Comparison of ENCODE assay signal across 13 cellular contexts in the genomic region with DNA sequence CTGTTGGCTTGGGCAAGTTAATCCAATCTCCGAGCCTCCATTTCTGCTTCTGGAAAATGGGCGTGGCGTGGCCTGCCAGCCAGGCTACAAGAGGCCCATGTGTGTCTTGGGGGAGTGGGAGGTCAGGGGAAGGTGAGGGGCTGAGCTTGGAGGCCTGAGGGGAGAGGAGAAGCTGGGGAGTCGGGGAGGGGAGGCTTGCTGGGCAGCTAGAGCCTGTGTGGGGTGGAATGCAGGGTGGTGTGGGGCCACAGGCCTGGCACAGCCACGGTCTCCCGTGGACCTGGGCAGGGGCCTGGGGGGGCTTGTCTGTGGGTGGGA. TPM values are rescaled to one million over a fixed set of nuclear protein-coding genes. Genes with fewer than 3 reads are reported as not detected.
DNase-seq lines count a peak whose midpoint lies in the region; ATAC-seq lines count a peak whose summit lies in the region.
"Had no signal": no experiment of that assay in that cellular context is flagged by ENCODE, and none has a peak within 500 bp of the region (broad histone marks: within the 10 kb centered on the region; RNA-seq: fewer than 3 reads in every experiment).

No MANE protein-coding gene starts in this region.

- H3K4me1 Mint-ChIP-seq in IgD-negative memory B cell = peaks cover 0 to 4% (median 0%) of the 10 kb centered on the region in 3 donors
- H3K4me1 Mint-ChIP-seq in effector memory CD8-positive, alpha-beta T cell (ENCODE audit: low read depth in 2 of 2) = peaks cover 4% of the 10 kb centered on the region in 2 donors
- H3K4me1 Mint-ChIP-seq: CD4-positive, alpha-beta memory T cell had no signal

- H3K36me3 Mint-ChIP-seq in activated naive CD4-positive, alpha-beta T cell treated with anti-CD3 and anti-CD28 coated beads, Interleukin-2, amount 50 U/mL, for 72 hours = no peaks in the 10 kb centered on the region
- H3K36me3 Mint-ChIP-seq in IgD-negative memory B cell = peaks cover 5% of the 10 kb centered on the region
- H3K36me3 Mint-ChIP-seq in effector memory CD8-positive, alpha-beta T cell (ENCODE audit: insufficient read depth) = peaks cover 66% of the 10 kb centered on the region

- DNase-seq in activated naive CD4-positive, alpha-beta T cell treated with anti-CD3 and anti-CD28 coated beads, Interleukin-2, amount 50 U/mL, for 72 hours (ENCODE audit: low spot score in 2 of 2) = no peak
- DNase-seq in activated naive CD4-positive, alpha-beta T cell (lab: John Stamatoyannopoulos, UW) = no peak
- DNase-seq in effector memory CD8-positive, alpha-beta T cell = no peak
- no peak for DNase-seq in amniotic stem cell (lab: John Stamatoyannopoulos, UW)
- DNase-seq in NCI-H510A (lab: John Stamatoyannopoulos, UW) = no peak
- no peak for DNase-seq in EL
- DNase-seq: ACHN; CD4-positive, alpha-beta memory T cell; DMS153; DMS79 treated with DMSO at 0.1 percent for 48 hours; GOT3 had no signal

- H3K4me3 Mint-ChIP-seq in IgD-negative memory B cell = peak overlapping the region in 1 of 4 donors; percentile 76
- no peak overlapping the region for H3K4me3 Mint-ChIP-seq in effector memory CD8-positive, alpha-beta T cell
- H3K4me3 Mint-ChIP-seq: CD4-positive, alpha-beta memory T cell had no signal

- H3K27me3 Mint-ChIP-seq in IgD-negative memory B cell = no peaks in the 10 kb centered on the region
- H3K27me3 Mint-ChIP-seq in effector memory CD8-positive, alpha-beta T cell = no peaks in the 10 kb centered on the region
- H3K27me3 Mint-ChIP-seq: CD4-positive, alpha-beta memory T cell had no signal

- H3K27ac Mint-ChIP-seq in activated naive CD4-positive, alpha-beta T cell treated with anti-CD3 and anti-CD28 coated beads, Interleukin-2, amount 50 U/mL, for 72 hours = peak overlapping the region; percentile 32 to 44
- peak overlapping the region; percentile 28 to 93 (median 53) for H3K27ac Mint-ChIP-seq in IgD-negative memory B cell
- H3K27ac Mint-ChIP-seq in effector memory CD8-positive, alpha-beta T cell = peak overlapping the region; percentile 53 to 56

- no peaks in the 10 kb centered on the region for H3K9me3 Mint-ChIP-seq in activated naive CD4-positive, alpha-beta T cell treated with anti-CD3 and anti-CD28 coated beads, Interleukin-2, amount 50 U/mL, for 72 hours
- no peaks in the 10 kb centered on the region for H3K9me3 Mint-ChIP-seq in IgD-negative memory B cell
- no peaks in the 10 kb centered on the region for H3K9me3 Mint-ChIP-seq in effector memory CD8-positive, alpha-beta T cell

- ATAC-seq in activated naive CD4-positive, alpha-beta T cell treated with anti-CD3 and anti-CD28 coated beads, Interleukin-2, amount 50 U/mL, for 72 hours = no peak
- no peak for ATAC-seq in effector memory CD8-positive, alpha-beta T cell (replicated peaks)

RNA-seq across cellular contexts. Expression of a gene that starts 14.6 kb away (rescaled TPM):
- total RNA-seq in activated naive CD4-positive, alpha-beta T cell treated with anti-CD3 and anti-CD28 coated beads, Interleukin-2, amount 50 U/mL, for 72 hours = 1 to 10 TPM; 6.7 to 7.2 TPM
- 12.7 TPM for polyA plus RNA-seq in IgD-negative memory B cell

RNA-seq across cellular contexts. Expression of a gene that starts 14.8 kb away (rescaled TPM):
- 10 to 100 TPM; 42.9 to 50.2 TPM for total RNA-seq in activated naive CD4-positive, alpha-beta T cell treated with anti-CD3 and anti-CD28 coated beads, Interleukin-2, amount 50 U/mL, for 72 hours
- polyA plus RNA-seq in IgD-negative memory B cell = 87.9 TPM

RNA-seq across cellular contexts. Expression of a gene that starts 38.1 kb away (rescaled TPM):
- total RNA-seq in activated naive CD4-positive, alpha-beta T cell treated with anti-CD3 and anti-CD28 coated beads, Interleukin-2, amount 50 U/mL, for 72 hours = under 1 TPM; 0.68 to 0.93 TPM
- polyA plus RNA-seq in IgD-negative memory B cell = 0.20 TPM
- total RNA-seq: A172 had no signal
- polyA plus RNA-seq: CD4-positive, alpha-beta memory T cell had no signal
